ENCODE assay signal across 9 cellular contexts in the genomic region with DNA sequence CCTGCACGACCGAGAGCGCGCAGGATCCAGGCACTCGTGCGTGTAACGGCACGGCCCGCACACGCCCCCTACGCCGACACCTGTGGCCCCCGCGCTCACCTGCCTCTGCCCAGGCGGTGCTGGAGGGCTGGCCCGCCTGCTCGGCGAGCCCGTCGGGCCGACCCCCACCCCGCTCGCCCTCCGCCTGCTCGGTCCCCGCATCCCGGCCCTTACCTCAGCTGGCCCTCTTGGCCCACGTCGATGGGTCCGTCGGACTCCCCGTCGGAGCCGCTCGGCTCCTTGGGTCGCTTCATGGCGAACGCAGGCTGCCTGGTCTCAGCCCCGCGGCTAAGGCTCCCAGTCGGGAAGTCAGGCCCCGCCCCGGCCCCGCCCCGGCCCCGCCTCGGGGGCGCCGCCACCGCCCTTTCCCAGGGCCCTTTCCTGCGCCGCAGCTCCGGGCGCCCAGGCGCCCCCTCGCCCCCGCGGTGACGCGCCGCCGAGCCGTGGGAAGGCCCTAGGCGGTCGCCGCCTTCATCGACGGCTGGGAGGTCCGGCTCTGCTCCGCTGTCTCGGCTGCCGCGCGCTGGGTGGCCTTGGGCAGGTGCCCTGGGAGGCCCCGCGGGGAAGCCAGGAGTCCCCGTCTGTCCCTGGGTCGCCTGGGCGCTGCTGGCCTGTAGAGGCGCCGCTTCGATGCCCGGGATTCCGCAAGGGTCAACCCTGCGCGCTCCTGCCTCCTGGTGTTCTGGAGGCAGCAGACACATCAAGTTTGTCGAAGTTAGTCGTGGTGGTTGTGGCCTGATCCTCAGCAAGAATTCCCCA. TPM values are rescaled to one million over a fixed set of nuclear protein-coding genes. Genes with fewer than 3 reads are reported as not detected.
A peak's percentile ranks its signal among the peaks of the same experiment; 100 is the strongest.
DNase-seq lines count a peak whose midpoint lies in the region; ATAC-seq lines count a peak whose summit lies in the region.
"Had no signal": no experiment of that assay in that cellular context is flagged by ENCODE, and none has a peak within 500 bp of the region (broad histone marks: within the 10 kb centered on the region; RNA-seq: fewer than 3 reads in every experiment).

Gene HEYL (minus strand): TSS at position 311 of the 798 bp plus-strand sequence. CDS start 18 bp downstream, at position 293.

- CTCF ChIA-PET in naive thymus-derived CD4-positive, alpha-beta T cell (lab: Charles Lee): interaction anchor here (0.7 kb wide), 1 partner anchor 31 kb away, joined by 4 read pairs; no protein-coding TSS in a partner anchor

- peaks cover 2% of the 10 kb centered on the region; the same call in 1 of the 2 replicates for H3K27me3 ChIP-seq in GM23248 (replicated peaks; ENCODE audit: insufficient read depth)
- H3K27me3 ChIP-seq in esophagus (ENCODE audit: control insufficient read depth in 1 of 2, insufficient read depth in 2 of 2, low read length in 2 of 2): no peaks in the 10 kb centered on the region
- H3K27me3 ChIP-seq in naive thymus-derived CD4-positive, alpha-beta T cell (ENCODE audit: control insufficient read depth in 2 of 2, insufficient read depth in 2 of 2, low read length in 2 of 2): no peaks in the 10 kb centered on the region

- no peak within 1 kb of the TSS for H3K27ac Mint-ChIP-seq in naive thymus-derived CD4-positive, alpha-beta T cell

- POLR2A ChIA-PET in naive thymus-derived CD4-positive, alpha-beta T cell (lab: Charles Lee): no interaction called here

- in situ Hi-C loops in GM23248 (cut with MboI): no loop called here

- H4K20me1 ChIP-seq in GM23248 (ENCODE audit: insufficient read depth): no peaks in the 10 kb centered on the region

- no peaks in the 10 kb centered on the region for H3K9me3 ChIP-seq in GM23248 (ENCODE audit: low read depth)
- H3K9me3 ChIP-seq in esophagus (ENCODE audit: control insufficient read depth in 2 of 2, insufficient read depth in 1 of 2, low read depth in 1 of 2, low read length in 1 of 2): peaks cover 0 to 4% of the 10 kb centered on the region in 2 donors
- H3K9me3 ChIP-seq in naive thymus-derived CD4-positive, alpha-beta T cell (ENCODE audit: control insufficient read depth in 2 of 3, low read length in 3 of 3): no peaks in the 10 kb centered on the region

- no peak within 1 kb of the TSS for H3K9ac ChIP-seq in GM23248

- H3K9me2 ChIP-seq in GM23248 (ENCODE audit: insufficient read depth): no peaks in the 10 kb centered on the region

- no peaks in the 10 kb centered on the region for H3K36me3 ChIP-seq in GM23248 (ENCODE audit: low read depth)
- H3K36me3 ChIP-seq in esophagus (ENCODE audit: control insufficient read depth in 2 of 2, insufficient read depth in 2 of 2, low read length in 1 of 2): no peaks in the 10 kb centered on the region
- no peaks in the 10 kb centered on the region for H3K36me3 ChIP-seq in naive thymus-derived CD4-positive, alpha-beta T cell (ENCODE audit: control insufficient read depth in 2 of 3, insufficient read depth in 3 of 3, low read length in 3 of 3)

- WGBS in GM23248 (ENCODE audit: low coverage in 1 of 2, low lambda C conversion rate in 2 of 2, missing lambda C conversion rate in 2 of 2), 2 experiments: 20 to 29% methylated on average over 47 to 80 of the region's 88 CpGs
- WGBS in esophagus, 2 donors: 9 to 12% methylated on average over 79 to 88 of the region's 88 CpGs

- H3K4me3 ChIP-seq in GM23248: peak within 1 kb of the TSS; percentile 32; the same call in 1 of the 2 replicates
- H3K4me3 ChIP-seq in esophagus (ENCODE audit: low read depth in 1 of 2, low read length in 2 of 2): peak within 1 kb of the TSS; percentile 4 to 31
- peak within 1 kb of the TSS; percentile 30 for H3K4me3 ChIP-seq in naive thymus-derived CD4-positive, alpha-beta T cell (ENCODE audit: low read length)

- no peaks in the 10 kb centered on the region for H3K36me3 Mint-ChIP-seq in naive thymus-derived CD4-positive, alpha-beta T cell

- peaks cover 0 to 4% (median 0%) of the 10 kb centered on the region in 7 donors for H3K4me1 Mint-ChIP-seq in naive thymus-derived CD4-positive, alpha-beta T cell

- peaks cover 22 to 65% (median 27%) of the 10 kb centered on the region in 5 donors for H3K27me3 Mint-ChIP-seq in naive thymus-derived CD4-positive, alpha-beta T cell

- DNase-seq in GM23248 (peak; percentile 59), NCI-H748 (lab: John Stamatoyannopoulos, UW; ENCODE audit: unreplicated experiment) (peak; percentile 98)
- peak; percentile 25 for DNase-seq in activated CD8-positive, alpha-beta memory T cell treated with anti-CD3 and anti-CD28 coated beads, Interleukin-2, amount 50 U/mL, for 24 hours (ENCODE audit: extremely low read depth)
- DNase-seq in naive thymus-derived CD4-positive, alpha-beta T cell: peak; percentile 18 to 84 (median 38)
- DNase-seq in stimulated activated naive CD8-positive, alpha-beta T cell treated with anti-CD3 and anti-CD28 coated beads, Interleukin-15, Interleukin-2, amounts not matched to agents 100 U/mL and 50 U/mL, for 24 hours: peak; percentile 84

- peak within 1 kb of the TSS; percentile 53 to 82 (median 65) for H3K4me3 Mint-ChIP-seq in naive thymus-derived CD4-positive, alpha-beta T cell

- no peak within 1 kb of the TSS for H3K27ac ChIP-seq in GM23248
- H3K27ac ChIP-seq in esophagus (ENCODE audit: low read depth in 2 of 2, low read length in 1 of 2): peak within 1 kb of the TSS in 1 of 2 donors; percentile 21
- no peak within 1 kb of the TSS for H3K27ac ChIP-seq in naive thymus-derived CD4-positive, alpha-beta T cell (ENCODE audit: low read depth, low read length)
- H3K27ac ChIP-seq: epithelial cell of prostate had no signal

- peak within 1 kb of the TSS; percentile 48 for H3K4me2 ChIP-seq in GM23248 (ENCODE audit: unreplicated experiment)

- H3K79me2 ChIP-seq in GM23248 (ENCODE audit: insufficient read depth): no peaks in the 10 kb centered on the region

- ATAC-seq in naive thymus-derived CD4-positive, alpha-beta T cell: peak; percentile 80
- peak; percentile 90 for ATAC-seq in stimulated activated naive CD8-positive, alpha-beta T cell treated with anti-CD3 and anti-CD28 coated beads, Interleukin-15, Interleukin-2, amounts not matched to agents 100 U/mL and 50 U/mL, for 24 hours
- ATAC-seq in HG02981 (IDR thresholded peaks at IDR 0.05; ENCODE audit: unreplicated experiment): no peak
- no peak for ATAC-seq in HG03159 (IDR thresholded peaks at IDR 0.05; ENCODE audit: unreplicated experiment)

- intact Hi-C loops in naive thymus-derived CD4-positive, alpha-beta T cell (cut with micrococcal nuclease): no loop called here

- H3F3A ChIP-seq in GM23248 (ENCODE audit: insufficient read depth): no peaks in the 10 kb centered on the region

- H3K4me1 ChIP-seq in GM23248 (ENCODE audit: insufficient read depth): peaks cover 11% of the 10 kb centered on the region
- H3K4me1 ChIP-seq in esophagus (ENCODE audit: control insufficient read depth in 2 of 2, insufficient read depth in 2 of 2, low read length in 1 of 2): no peaks in the 10 kb centered on the region
- no peaks in the 10 kb centered on the region for H3K4me1 ChIP-seq in naive thymus-derived CD4-positive, alpha-beta T cell (ENCODE audit: control insufficient read depth in 2 of 2, insufficient read depth in 2 of 2, low read length in 2 of 2)

- H3K9me3 Mint-ChIP-seq in naive thymus-derived CD4-positive, alpha-beta T cell: peaks cover 0 to 3% (median 0%) of the 10 kb centered on the region in 11 donors

- H2AFZ ChIP-seq in GM23248: peak within 1 kb of the TSS; percentile 56

RNA-seq across cellular contexts. Expression of gene HEYL, which starts in this region (rescaled TPM):
- total RNA-seq in GM23248 (2014; rRNA removed; shearing (Covaris generic)): not detected in 2 replicates
- not detected in 2 replicates for polyA plus RNA-seq in GM23248 (2016; fragmentation: Nextera tagmentation; extraction: Ambion mirVana)
- under 1 TPM; 0.37 to 0.45 TPM for polyA plus RNA-seq in esophagus
- total RNA-seq in naive thymus-derived CD4-positive, alpha-beta T cell: under 1 TPM in 2 of 5 experiments, not detected in 3; 0.08 to 0.16 TPM
- under 1 TPM in 1 of 2 donors, not detected in 1; 0.18 TPM for polyA plus RNA-seq in naive thymus-derived CD4-positive, alpha-beta T cell

Comparison
In these comparisons a context has a peak if more than half of its experiments do, and no peak if none do; other contexts are left out.
1. Peak in DNase-seq, H3K4me3 ChIP-seq and H3K4me2 ChIP-seq in GM23248; RNA of the gene not detected or under 1 TPM.
2. Peak in DNase-seq, ATAC-seq and H3K4me3 ChIP-seq in naive thymus-derived CD4-positive, alpha-beta T cell; RNA of the gene not detected or under 1 TPM.
3. DNase-seq: peak in every context shown above with its lines; median percentile 98 in NCI-H748; 84 in stimulated activated naive CD8-positive, alpha-beta T cell treated with anti-CD3 and anti-CD28 coated beads, Interleukin-15, Interleukin-2, amounts not matched to agents 100 U/mL and 50 U/mL, for 24 hours; 59 in GM23248; 38 in naive thymus-derived CD4-positive, alpha-beta T cell; 25 in activated CD8-positive, alpha-beta memory T cell treated with anti-CD3 and anti-CD28 coated beads, Interleukin-2, amount 50 U/mL, for 24 hours.